27 cellular contexts compared by ENCODE assay signal in genomic region chr1:157517026-157517425, GRCh38. TPM values are rescaled to one million over a fixed set of nuclear protein-coding genes. Genes with fewer than 3 reads are reported as not detected.
"Had no signal": no experiment of that assay in that cellular context is flagged by ENCODE, and none has a peak within 500 bp of the region (broad histone marks: within the 10 kb centered on the region; RNA-seq: fewer than 3 reads in every experiment).

No MANE protein-coding gene starts in this region.

- H3K36me3 Mint-ChIP-seq: activated naive CD8-positive, alpha-beta T cell treated with anti-CD3 and anti-CD28 coated beads for 36 hours; mesothelial cell of epicardium; naive thymus-derived CD8-positive, alpha-beta T cell had no signal

- H3K27me3 ChIP-seq: hepatocyte, left lung, sigmoid colon, testis, upper lobe of left lung had no signal

- DNase-seq: activated CD8-positive, alpha-beta memory T cell treated with anti-CD3 and anti-CD28 coated beads, Interleukin-2, amount 50 U/mL, for 4 hours; activated naive CD4-positive, alpha-beta T cell; activated naive CD8-positive, alpha-beta T cell treated with anti-CD3 and anti-CD28 coated beads for 36 hours; activated T-cell treated with anti-CD3 and anti-CD28 coated beads, Interleukin-2, amount 50 U/mL, for 24 hours; central memory CD4-positive, alpha-beta T cell; dermis blood vessel endothelial cell; effector CD8-positive, alpha-beta T cell; glutamatergic neuron; kidney glomerular epithelial cell; left lung; naive thymus-derived CD8-positive, alpha-beta T cell; retina; sigmoid colon; stimulated activated CD4-positive, alpha-beta T cell treated with anti-CD3 and anti-CD28 coated beads, Interleukin-15, amount 100 ng/mL, for 24 hours; testis; upper lobe of left lung had no signal

- H3K9me3 Mint-ChIP-seq: activated naive CD8-positive, alpha-beta T cell treated with anti-CD3 and anti-CD28 coated beads for 36 hours; activated T-cell treated with anti-CD3 and anti-CD28 coated beads, Interleukin-2, amount 50 U/mL, for 24 hours; activated T-helper 2 cell treated with anti-CD3 and anti-CD28 coated beads, Interferon-gamma antibody, Interleukin-2, Interleukin-4, amounts not matched to agents 10 μg/mL and 5 μg/mL and 100 μg/mL, durations not matched to agents 14 hours and 24 hours and 36 hours; mesothelial cell of epicardium; naive thymus-derived CD8-positive, alpha-beta T cell; stimulated activated memory B cell treated with anti-CD40 and anti-IgM and Interleukin-4, amounts not matched to agents 10 μg/mL and 1 μg/mL and 100 μg/mL, for 72 hours had no signal

- H2AFZ ChIP-seq: hepatocyte had no signal

- H3K4me2 ChIP-seq: hepatocyte, smooth muscle cell had no signal

- H3K36me3 ChIP-seq: left lung, sigmoid colon, upper lobe of left lung had no signal

- H3K4me3 ChIP-seq: hepatocyte, left lung, sigmoid colon, smooth muscle cell, testis, upper lobe of left lung had no signal

- H3K79me2 ChIP-seq: hepatocyte had no signal

- H3K27ac ChIP-seq: hepatocyte, left lung, sigmoid colon, testis, upper lobe of left lung had no signal

- H3K4me3 Mint-ChIP-seq: activated naive CD8-positive, alpha-beta T cell treated with anti-CD3 and anti-CD28 coated beads for 36 hours; activated T-cell treated with anti-CD3 and anti-CD28 coated beads, Interleukin-2, amount 50 U/mL, for 24 hours; mesothelial cell of epicardium; naive thymus-derived CD8-positive, alpha-beta T cell; stimulated activated memory B cell treated with anti-CD40 and anti-IgM and Interleukin-4, amounts not matched to agents 10 μg/mL and 1 μg/mL and 100 μg/mL, for 72 hours had no signal

- H3K27me3 Mint-ChIP-seq: activated naive CD8-positive, alpha-beta T cell treated with anti-CD3 and anti-CD28 coated beads for 36 hours; progenitor cell of endocrine pancreas; stimulated activated memory B cell treated with anti-CD40 and anti-IgM and Interleukin-4, amounts not matched to agents 10 μg/mL and 1 μg/mL and 100 μg/mL, for 72 hours had no signal

- H3K4me1 ChIP-seq: left lung, sigmoid colon, testis, upper lobe of left lung had no signal

- ATAC-seq: left lung; naive thymus-derived CD8-positive, alpha-beta T cell; stimulated activated memory B cell treated with anti-CD40 and anti-IgM and Interleukin-4, amounts not matched to agents 10 μg/mL and 1 μg/mL and 100 μg/mL, for 72 hours had no signal

- H3K27ac Mint-ChIP-seq: activated naive CD8-positive, alpha-beta T cell treated with anti-CD3 and anti-CD28 coated beads for 36 hours; activated T-cell treated with anti-CD3 and anti-CD28 coated beads, Interleukin-2, amount 50 U/mL, for 24 hours; activated T-helper 2 cell treated with anti-CD3 and anti-CD28 coated beads, Interferon-gamma antibody, Interleukin-2, Interleukin-4, amounts not matched to agents 10 μg/mL and 5 μg/mL and 100 μg/mL, durations not matched to agents 14 hours and 24 hours and 36 hours; mesothelial cell of epicardium; naive thymus-derived CD8-positive, alpha-beta T cell; progenitor cell of endocrine pancreas; stimulated activated memory B cell treated with anti-CD40 and anti-IgM and Interleukin-4, amounts not matched to agents 10 μg/mL and 1 μg/mL and 100 μg/mL, for 72 hours had no signal

- H3K9me3 ChIP-seq: left lung, sigmoid colon, testis, upper lobe of left lung had no signal

- FAIRE-seq: astrocyte, frontal cortex had no signal

RNA-seq across cellular contexts. Expression of gene FCRL5, which starts 35.3 kb away (rescaled TPM):
- total RNA-seq: activated T-helper 2 cell treated with anti-CD3 and anti-CD28 coated beads, Interferon-gamma antibody, Interleukin-2, Interleukin-4, amounts not matched to agents 10 μg/mL and 5 μg/mL and 100 μg/mL, durations not matched to agents 14 hours and 24 hours and 36 hours; astrocyte; dermis blood vessel endothelial cell; frontal cortex; hepatocyte; lung microvascular endothelial cell; mesothelial cell of epicardium; osteocyte; progenitor cell of endocrine pancreas; sigmoid colon; smooth muscle cell; T-helper 2 cell treated with Interferon-gamma antibody and Interleukin-4, amounts not matched to agents 100 ng/mL and 5 ng/mL, for 36 hours had no signal
- polyA plus RNA-seq: hepatocyte; naive thymus-derived CD8-positive, alpha-beta T cell; smooth muscle cell had no signal
